Comparison of ENCODE assay signal across 30 cellular contexts in the genomic region with DNA sequence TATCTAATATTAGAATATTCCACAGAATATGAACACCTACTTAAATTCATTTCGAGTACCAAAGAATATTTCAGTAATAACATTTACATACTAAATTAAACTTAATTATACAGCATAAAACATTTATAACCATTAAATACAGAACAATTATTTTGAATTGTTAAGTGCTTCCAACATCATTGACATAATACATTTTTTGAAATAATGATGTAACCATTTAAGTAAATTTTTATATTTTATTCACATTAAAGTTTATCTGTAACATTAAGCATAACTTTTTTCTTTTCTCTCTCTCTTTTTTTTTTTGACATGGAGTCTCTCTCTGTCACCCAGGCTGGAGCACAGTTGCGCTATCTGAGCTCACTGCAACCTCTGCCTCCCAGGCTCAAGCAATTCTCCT. TPM values are rescaled to one million over a fixed set of nuclear protein-coding genes. Genes with fewer than 3 reads are reported as not detected.
DNase-seq lines count a peak whose midpoint lies in the region; ATAC-seq, FAIRE-seq and TF ChIP-seq lines count a peak whose summit lies in the region.
"Had no signal": no experiment of that assay in that cellular context is flagged by ENCODE, and none has a peak within 500 bp of the region (broad histone marks: within the 10 kb centered on the region; RNA-seq: fewer than 3 reads in every experiment).

No MANE protein-coding gene starts in this region.

- TF ChIP-seq POLR2A in HepG2 (IDR thresholded peaks at IDR 0.05; ENCODE audit: insufficient read depth in 1 of 2, low read depth in 2 of 2, low read length in 2 of 2): no peak
- no peak for TF ChIP-seq POLR2A in right lobe of liver (IDR thresholded peaks at IDR 0.05)

- H3K4me2 ChIP-seq in HepG2 (ENCODE audit: low read depth, low read length): no peak overlapping the region
- H3K4me2 ChIP-seq: A549, BLaER1 had no signal

- no peak overlapping the region for H3K4me3 ChIP-seq in HepG2 (replicated peaks in 1 of 3; ENCODE audit: insufficient read depth in 1 of 3, low read depth in 2 of 3, low read length in 3 of 3)
- no peak overlapping the region for H3K4me3 ChIP-seq in right lobe of liver
- no peak overlapping the region for H3K4me3 ChIP-seq in HEK293 (ENCODE audit: low read depth, low read length)
- no peak overlapping the region for H3K4me3 ChIP-seq in pancreas
- H3K4me3 ChIP-seq: A549, BLaER1 had no signal

- H3K9me3 ChIP-seq in HepG2 (ENCODE audit: low read length): no peaks in the 10 kb centered on the region
- H3K9me3 ChIP-seq in right lobe of liver: no peaks in the 10 kb centered on the region
- no peaks in the 10 kb centered on the region for H3K9me3 ChIP-seq in HEK293 (ENCODE audit: control insufficient read depth, insufficient read depth, low read depth, low read length)
- no peaks in the 10 kb centered on the region for H3K9me3 ChIP-seq in pancreas
- H3K9me3 ChIP-seq: A549, BE2C, BLaER1 had no signal

- H3K9ac ChIP-seq in HepG2 (ENCODE audit: insufficient read depth, low read depth, low read length): no peak overlapping the region
- H3K9ac ChIP-seq: BLaER1 had no signal

- no peaks in the 10 kb centered on the region for H3K79me2 ChIP-seq in HepG2 (ENCODE audit: insufficient read depth, low read length)

- in situ Hi-C loops in HepG2 (cut with HindIII; ENCODE audit: extremely low pct_ligation_motif_present, low pct_unique_long_range_greater_than_20kb): no loop called here

- TF ChIP-seq RAD21 in HepG2 (CRISPR knock-in tag; IDR thresholded peaks at IDR 0.05): no peak

- 21% methylated on average over 2 of the region's 2 CpGs for WGBS in HepG2 (ENCODE audit: low lambda C conversion rate)
- WGBS in right lobe of liver (ENCODE audit: insufficient coverage, low coverage, low lambda C conversion rate, missing lambda C conversion rate): 46% methylated on average over 2 of the region's 2 CpGs
- WGBS in pancreas, 2 donors: 82 to 94% methylated on average over 2 of the region's 2 CpGs

- POLR2A ChIA-PET in HepG2 (lab: Yijun Ruan, JAX): no interaction called here
- POLR2A ChIA-PET in HEK293 (lab: Yijun Ruan, JAX): no interaction called here

- DNase-seq in HepG2 (ENCODE audit: low spot score): no peak
- DNase-seq in right lobe of liver: no peak
- DNase-seq in pancreas: no peak
- no peak for DNase-seq in dedifferentiated amniotic fluid mesenchymal stem cell (ENCODE audit: extremely low spot score)
- DNase-seq: ACHN; BE2C; C1 segment of cervical spinal cord; CD4-positive, alpha-beta memory T cell; CD4-positive, CD25-positive, alpha-beta regulatory T cell; CD8-positive, alpha-beta memory T cell; COR-L47; DMS 273 treated with DMSO at 0.1 percent for 48 hours; DMS153; DMS53; DMS79; DND-41; EL; GF-D8 had no signal

- TF ChIP-seq CTCF in HepG2 (CRISPR knock-in tag; IDR thresholded peaks at IDR 0.05) (no peak), right lobe of liver (IDR thresholded peaks at IDR 0.05) (no peak), HEK293 (tag by site-specific recombination; IDR thresholded peaks at IDR 0.05) (no peak), pancreas (IDR thresholded peaks at IDR 0.05) (no peak)

- H3K4me1 ChIP-seq in HepG2 (ENCODE audit: insufficient read depth, low read length): no peaks in the 10 kb centered on the region
- no peaks in the 10 kb centered on the region for H3K4me1 ChIP-seq in right lobe of liver
- H3K4me1 ChIP-seq in HEK293 (ENCODE audit: control insufficient read depth, insufficient read depth, low read length): no peaks in the 10 kb centered on the region
- peaks cover 0 to 5% (median 0%) of the 10 kb centered on the region in 3 donors for H3K4me1 ChIP-seq in pancreas
- H3K4me1 ChIP-seq: A549, BE2C, BLaER1 had no signal

- FAIRE-seq in HepG2 (lab: Jason Lieb, UNC) (no peak), endometrium (lab: Jason Lieb, UNC) (peak; percentile 45), pancreas (lab: Jason Lieb, UNC) (peak; percentile 63)
- FAIRE-seq: A549, GM12891 had no signal

- CTCF ChIA-PET in HepG2 (lab: Yijun Ruan, JAX; ENCODE audit: low intra/inter-chr PET ratio, low total read pairs) (no interaction called here), HEK293 (lab: Yijun Ruan, JAX) (no interaction called here)

- H3K27me3 ChIP-seq in HepG2 (ENCODE audit: control insufficient read depth in 1 of 2, insufficient read depth in 2 of 2, low read length in 2 of 2): no peaks in the 10 kb centered on the region
- H3K27me3 ChIP-seq in right lobe of liver: no peaks in the 10 kb centered on the region
- H3K27me3 ChIP-seq in pancreas: no peaks in the 10 kb centered on the region
- H3K27me3 ChIP-seq: BE2C, BLaER1 had no signal

- H3K27ac ChIP-seq in HepG2 (ENCODE audit: extremely low read length, insufficient read depth, low read length) (no peak overlapping the region), right lobe of liver (no peak overlapping the region), HEK293 (ENCODE audit: extremely low read depth, low read depth, low read length) (no peak overlapping the region), pancreas (no peak overlapping the region)
- H3K27ac ChIP-seq: 22Rv1, A549, BLaER1 had no signal

- no peaks in the 10 kb centered on the region for H3K36me3 ChIP-seq in HepG2 (replicated peaks in 1 of 2; ENCODE audit: control insufficient read depth in 1 of 2, insufficient read depth in 2 of 2, low read length in 2 of 2)
- H3K36me3 ChIP-seq in right lobe of liver: no peaks in the 10 kb centered on the region
- no peaks in the 10 kb centered on the region for H3K36me3 ChIP-seq in HEK293 (ENCODE audit: control insufficient read depth in 2 of 2, insufficient read depth in 1 of 2, low read length in 2 of 2)
- no peaks in the 10 kb centered on the region for H3K36me3 ChIP-seq in pancreas
- H3K36me3 ChIP-seq: BE2C, BLaER1 had no signal

- no TSS peak for BruUV-seq in HepG2 (replicated peaks; lab: Mats Ljungman, UMichigan)

- ATAC-seq in HepG2 (no peak), right lobe of liver (no peak), pancreas (no peak), HG03354 (IDR thresholded peaks at IDR 0.05; ENCODE audit: poor library complexity, severe bottlenecking, unreplicated experiment) (no peak), GM18907 (IDR thresholded peaks at IDR 0.05; ENCODE audit: unreplicated experiment) (no peak)
- ATAC-seq: A549 had no signal

- intact Hi-C loops in HepG2 (cut with micrococcal nuclease; ENCODE audit: unreplicated experiment): no loop called here
- intact Hi-C loops in right lobe of liver (cut with DNase I): no loop called here
- intact Hi-C loops in pancreas (cut with DNase I): no loop called here

- no peaks in the 10 kb centered on the region for H4K20me1 ChIP-seq in HepG2 (ENCODE audit: insufficient read depth, low read length)
- H4K20me1 ChIP-seq: BLaER1 had no signal

- no peak overlapping the region for H2AFZ ChIP-seq in HepG2 (ENCODE audit: low read length)

- TF ChIP-seq EP300 in HepG2 (IDR thresholded peaks at IDR 0.05; ENCODE audit: low read depth in 2 of 2, low read length in 2 of 2): no peak
- TF ChIP-seq EP300 in HepG2 (CRISPR knock-in tag; IDR thresholded peaks at IDR 0.05; ENCODE audit: borderline replicate concordance): no peak

TF ChIP-seq in HepG2, 621 proteins besides CTCF, POLR2A, EP300 and RAD21 (continues in another document):
- no peak for TF ChIP-seq MAF1 (CRISPR knock-in tag; IDR thresholded peaks at IDR 0.05; ENCODE audit: borderline replicate concordance)
- peak; percentile 51 for TF ChIP-seq ATF7 (IDR thresholded peaks at IDR 0.05)
- no peak for TF ChIP-seq ATF7 (CRISPR knock-in tag; IDR thresholded peaks at IDR 0.05)
- TF ChIP-seq ZBTB7A (CRISPR knock-in tag; IDR thresholded peaks at IDR 0.05): no peak

TF ChIP-seq in HEK293, 187 proteins besides CTCF, POLR2A, EP300 and RAD21 (continues in another document):
- TF ChIP-seq, protein P1, sequence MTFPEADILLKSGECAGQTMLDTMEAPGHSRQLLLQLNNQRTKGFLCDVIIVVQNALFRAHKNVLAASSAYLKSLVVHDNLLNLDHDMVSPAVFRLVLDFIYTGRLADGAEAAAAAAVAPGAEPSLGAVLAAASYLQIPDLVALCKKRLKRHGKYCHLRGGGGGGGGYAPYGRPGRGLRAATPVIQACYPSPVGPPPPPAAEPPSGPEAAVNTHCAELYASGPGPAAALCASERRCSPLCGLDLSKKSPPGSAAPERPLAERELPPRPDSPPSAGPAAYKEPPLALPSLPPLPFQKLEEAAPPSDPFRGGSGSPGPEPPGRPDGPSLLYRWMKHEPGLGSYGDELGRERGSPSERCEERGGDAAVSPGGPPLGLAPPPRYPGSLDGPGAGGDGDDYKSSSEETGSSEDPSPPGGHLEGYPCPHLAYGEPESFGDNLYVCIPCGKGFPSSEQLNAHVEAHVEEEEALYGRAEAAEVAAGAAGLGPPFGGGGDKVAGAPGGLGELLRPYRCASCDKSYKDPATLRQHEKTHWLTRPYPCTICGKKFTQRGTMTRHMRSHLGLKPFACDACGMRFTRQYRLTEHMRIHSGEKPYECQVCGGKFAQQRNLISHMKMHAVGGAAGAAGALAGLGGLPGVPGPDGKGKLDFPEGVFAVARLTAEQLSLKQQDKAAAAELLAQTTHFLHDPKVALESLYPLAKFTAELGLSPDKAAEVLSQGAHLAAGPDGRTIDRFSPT (tag by site-specific recombination; IDR thresholded peaks at IDR 0.05): no peak

RNA-seq across cellular contexts. Expression of gene FUT9, which starts 44.5 kb away (rescaled TPM):
- total RNA-seq in HepG2 (2016; rRNA removed; fragmentation: Illumina TruSeq; extraction: Trizol) (not detected in 2 replicates), right lobe of liver (not detected), pancreas (1 to 10 TPM in 4 of 6 donors, under 1 TPM in 2; 0.25 to 3.5 (median 1.6) TPM)
- not detected in 2 replicates for total RNA-seq in HepG2 (2016; cell fraction: cytosol; rRNA removed; fragmentation: Illumina TruSeq; extraction: Trizol; ENCODE audit: low read depth)
- total RNA-seq in HepG2 (2016; cell fraction: insoluble cytoplasmic fraction; rRNA removed; fragmentation: Illumina TruSeq; extraction: Trizol): not detected in 2 replicates
- total RNA-seq in HepG2 (2016; cell fraction: membrane; rRNA removed; fragmentation: Illumina TruSeq; extraction: Trizol): not detected in 2 replicates
- total RNA-seq in HepG2 (2016; cell fraction: nucleus; rRNA removed; fragmentation: Illumina TruSeq; extraction: Trizol): not detected in 2 replicates
- polyA plus RNA-seq in HepG2 (2011; rRNA removed) (under 0.01 and 0.01 TPM in 2 replicates), pancreas (under 1 TPM; 0.12 to 0.91 TPM)
- polyA plus RNA-seq in HepG2 (2011; cell fraction: cytosol; rRNA removed): not detected in 2 replicates
- polyA plus RNA-seq in HepG2 (2011; cell fraction: nucleus; rRNA removed): 0.05 TPM in 1 of 2 replicates, not detected in the other
- 0.01 and 0.03 TPM in 2 replicates for polyA plus RNA-seq in HepG2 (2012)
- not detected in 2 replicates for polyA plus RNA-seq in HepG2 (2016; cell fraction: cytosol; fragmentation: Illumina TruSeq; extraction: Trizol; ENCODE audit: low read depth)
- not detected in 2 replicates for polyA plus RNA-seq in HepG2 (2016; cell fraction: insoluble cytoplasmic fraction; fragmentation: Illumina TruSeq; extraction: Trizol; ENCODE audit: low read depth)
- polyA plus RNA-seq in HepG2 (2016; cell fraction: membrane; fragmentation: Illumina TruSeq; extraction: Trizol; ENCODE audit: low read depth): not detected in 2 replicates
- not detected in 2 replicates for polyA plus RNA-seq in HepG2 (2016; cell fraction: nucleus; fragmentation: Illumina TruSeq; extraction: Trizol; ENCODE audit: insufficient read depth, low read depth)
- not detected in 2 replicates for polyA minus RNA-seq in HepG2 (2011; rRNA and poly(A)+ RNA removed; ENCODE audit: low replicate concordance)
- not detected in 2 replicates for polyA minus RNA-seq in HepG2 (2011; cell fraction: cytosol; rRNA and poly(A)+ RNA removed)
- under 0.01 TPM in 2 replicates for polyA minus RNA-seq in HepG2 (2011; cell fraction: nucleus; rRNA and poly(A)+ RNA removed)
- total RNA-seq: A172; CD4-positive, alpha-beta memory T cell; CD4-positive, CD25-positive, alpha-beta regulatory T cell; CD8-positive, alpha-beta memory T cell; G401 had no signal
- polyA plus RNA-seq: A549; AG04450; CD14-positive monocyte; CD4-positive, alpha-beta memory T cell; CD4-positive, CD25-positive, alpha-beta regulatory T cell; CD8-positive, alpha-beta memory T cell had no signal

Comparison
In these comparisons a context has a peak if more than half of its experiments do, and no peak if none do; other contexts are left out.
1. Of the 63 proteins assayed by ChIP-seq in both HepG2 and HEK293: peak only in HepG2: none; only in HEK293: ATF2; in both: none; in neither: 62.